1 cellular context compared by ENCODE assay signal in genomic region chr22:22112533-22113294, GRCh38.
TF ChIP-seq lines count a peak whose summit lies in the region.

No MANE protein-coding gene starts in this region.

TF ChIP-seq in K562, 482 proteins besides CTCF, POLR2A, EP300 and RAD21 (continued from another document and continues in another):
- TF ChIP-seq GTF3C2 (IDR thresholded peaks at IDR 0.05; ENCODE audit: borderline replicate concordance, extremely low read depth, insufficient read length), result no peak
- no peak for TF ChIP-seq ZBTB40 (IDR thresholded peaks at IDR 0.05)
- no peak for TF ChIP-seq ZBTB40 (CRISPR knock-in tag; IDR thresholded peaks at IDR 0.05)
- TF ChIP-seq JUN (IDR thresholded peaks at IDR 0.05; ENCODE audit: borderline replicate concordance, low read depth, low read length), result no peak
- TF ChIP-seq JUN (CRISPR knock-in tag; IDR thresholded peaks at IDR 0.05; ENCODE audit: borderline replicate concordance), result no peak
- 0 out of 4 replicates have a peak, but pooled peaks of 1 of the 2 experiments have one; percentile 26 for TF ChIP-seq MAZ (CRISPR knock-in tag; conservative IDR thresholded peaks at IDR 0.05 in 1 of 2, IDR thresholded peaks at IDR 0.05 in 1 of 2)
- TF ChIP-seq, protein P1, sequence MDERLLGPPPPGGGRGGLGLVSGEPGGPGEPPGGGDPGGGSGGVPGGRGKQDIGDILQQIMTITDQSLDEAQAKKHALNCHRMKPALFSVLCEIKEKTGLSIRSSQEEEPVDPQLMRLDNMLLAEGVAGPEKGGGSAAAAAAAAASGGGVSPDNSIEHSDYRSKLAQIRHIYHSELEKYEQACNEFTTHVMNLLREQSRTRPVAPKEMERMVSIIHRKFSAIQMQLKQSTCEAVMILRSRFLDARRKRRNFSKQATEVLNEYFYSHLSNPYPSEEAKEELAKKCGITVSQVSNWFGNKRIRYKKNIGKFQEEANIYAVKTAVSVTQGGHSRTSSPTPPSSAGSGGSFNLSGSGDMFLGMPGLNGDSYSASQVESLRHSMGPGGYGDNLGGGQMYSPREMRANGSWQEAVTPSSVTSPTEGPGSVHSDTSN (CRISPR knock-in tag; IDR thresholded peaks at IDR 0.05; ENCODE audit: low read depth), result no peak; the same call in 1 of the 2 replicates
- TF ChIP-seq, protein P1 (tag; conservative IDR thresholded peaks at IDR 0.05; ENCODE audit: low read depth), result no peak
- TF ChIP-seq ETV5 (CRISPR knock-in tag; IDR thresholded peaks at IDR 0.05; ENCODE audit: low read depth), result no peak; the same call in 1 of the 2 replicates
- TF ChIP-seq ZNF551 (CRISPR knock-in tag; IDR thresholded peaks at IDR 0.05), result no peak
- TF ChIP-seq SOX6 (IDR thresholded peaks at IDR 0.05), result no peak
- 0 out of 2 replicates have a peak, but pooled peaks have one; percentile 24 for TF ChIP-seq ZFP1 (CRISPR knock-in tag; IDR thresholded peaks at IDR 0.05)
- TF ChIP-seq, protein P2, sequence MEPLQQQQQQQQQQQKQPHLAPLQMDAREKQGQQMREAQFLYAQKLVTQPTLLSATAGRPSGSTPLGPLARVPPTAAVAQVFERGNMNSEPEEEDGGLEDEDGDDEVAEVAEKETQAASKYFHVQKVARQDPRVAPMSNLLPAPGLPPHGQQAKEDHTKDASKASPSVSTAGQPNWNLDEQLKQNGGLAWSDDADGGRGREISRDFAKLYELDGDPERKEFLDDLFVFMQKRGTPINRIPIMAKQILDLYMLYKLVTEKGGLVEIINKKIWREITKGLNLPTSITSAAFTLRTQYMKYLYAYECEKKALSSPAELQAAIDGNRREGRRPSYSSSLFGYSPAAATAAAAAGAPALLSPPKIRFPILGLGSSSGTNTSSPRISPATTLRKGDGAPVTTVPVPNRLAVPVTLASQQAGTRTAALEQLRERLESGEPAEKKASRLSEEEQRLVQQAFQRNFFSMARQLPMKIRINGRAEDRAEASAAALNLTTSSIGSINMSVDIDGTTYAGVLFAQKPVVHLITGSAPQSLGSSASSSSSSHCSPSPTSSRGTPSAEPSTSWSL (CRISPR knock-in tag; IDR thresholded peaks at IDR 0.05; ENCODE audit: borderline replicate concordance), result no peak
- no peak; the same call in 1 of the 2 replicates for TF ChIP-seq STAG1 (CRISPR knock-in tag; IDR thresholded peaks at IDR 0.05; ENCODE audit: borderline replicate concordance)
- TF ChIP-seq BCOR (IDR thresholded peaks at IDR 0.05), result no peak
- TF ChIP-seq, protein P3, sequence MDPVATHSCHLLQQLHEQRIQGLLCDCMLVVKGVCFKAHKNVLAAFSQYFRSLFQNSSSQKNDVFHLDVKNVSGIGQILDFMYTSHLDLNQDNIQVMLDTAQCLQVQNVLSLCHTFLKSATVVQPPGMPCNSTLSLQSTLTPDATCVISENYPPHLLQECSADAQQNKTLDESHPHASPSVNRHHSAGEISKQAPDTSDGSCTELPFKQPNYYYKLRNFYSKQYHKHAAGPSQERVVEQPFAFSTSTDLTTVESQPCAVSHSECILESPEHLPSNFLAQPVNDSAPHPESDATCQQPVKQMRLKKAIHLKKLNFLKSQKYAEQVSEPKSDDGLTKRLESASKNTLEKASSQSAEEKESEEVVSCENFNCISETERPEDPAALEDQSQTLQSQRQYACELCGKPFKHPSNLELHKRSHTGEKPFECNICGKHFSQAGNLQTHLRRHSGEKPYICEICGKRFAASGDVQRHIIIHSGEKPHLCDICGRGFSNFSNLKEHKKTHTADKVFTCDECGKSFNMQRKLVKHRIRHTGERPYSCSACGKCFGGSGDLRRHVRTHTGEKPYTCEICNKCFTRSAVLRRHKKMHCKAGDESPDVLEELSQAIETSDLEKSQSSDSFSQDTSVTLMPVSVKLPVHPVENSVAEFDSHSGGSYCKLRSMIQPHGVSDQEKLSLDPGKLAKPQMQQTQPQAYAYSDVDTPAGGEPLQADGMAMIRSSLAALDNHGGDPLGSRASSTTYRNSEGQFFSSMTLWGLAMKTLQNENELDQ (CRISPR knock-in tag; IDR thresholded peaks at IDR 0.05; ENCODE audit: borderline replicate concordance), result no peak
- TF ChIP-seq TOE1 (IDR thresholded peaks at IDR 0.05; ENCODE audit: borderline replicate concordance), result no peak
- TF ChIP-seq TOE1 (CRISPR knock-in tag; IDR thresholded peaks at IDR 0.05; ENCODE audit: borderline replicate concordance, low read depth), result 0 out of 2 replicates have a peak, but pooled peaks have one; percentile 46
- TF ChIP-seq, protein P4, sequence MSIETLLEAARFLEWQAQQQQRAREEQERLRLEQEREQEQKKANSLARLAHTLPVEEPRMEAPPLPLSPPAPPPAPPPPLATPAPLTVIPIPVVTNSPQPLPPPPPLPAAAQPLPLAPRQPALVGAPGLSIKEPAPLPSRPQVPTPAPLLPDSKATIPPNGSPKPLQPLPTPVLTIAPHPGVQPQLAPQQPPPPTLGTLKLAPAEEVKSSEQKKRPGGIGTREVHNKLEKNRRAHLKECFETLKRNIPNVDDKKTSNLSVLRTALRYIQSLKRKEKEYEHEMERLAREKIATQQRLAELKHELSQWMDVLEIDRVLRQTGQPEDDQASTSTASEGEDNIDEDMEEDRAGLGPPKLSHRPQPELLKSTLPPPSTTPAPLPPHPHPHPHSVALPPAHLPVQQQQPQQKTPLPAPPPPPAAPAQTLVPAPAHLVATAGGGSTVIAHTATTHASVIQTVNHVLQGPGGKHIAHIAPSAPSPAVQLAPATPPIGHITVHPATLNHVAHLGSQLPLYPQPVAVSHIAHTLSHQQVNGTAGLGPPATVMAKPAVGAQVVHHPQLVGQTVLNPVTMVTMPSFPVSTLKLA (conservative IDR thresholded peaks at IDR 0.05), result no peak
- TF ChIP-seq ZNF282 (CRISPR knock-in tag; IDR thresholded peaks at IDR 0.05), result no peak
- TF ChIP-seq CREM (IDR thresholded peaks at IDR 0.05; ENCODE audit: low read depth), result no peak
- TF ChIP-seq NR2C2 (CRISPR knock-in tag; IDR thresholded peaks at IDR 0.05), result peak; percentile 41; the same call in 1 of the 2 replicates
- TF ChIP-seq NR2C2 (tag; IDR thresholded peaks at IDR 0.05), result no peak
- TF ChIP-seq ZNF75A (CRISPR knock-in tag; IDR thresholded peaks at IDR 0.05), result no peak
- no peak for TF ChIP-seq RBM14 (IDR thresholded peaks at IDR 0.05; ENCODE audit: borderline replicate concordance, insufficient read depth, low read depth, low read length)
- TF ChIP-seq NR0B1 (IDR thresholded peaks at IDR 0.05; ENCODE audit: partially characterized antibody), result no peak
- TF ChIP-seq RBM34 (IDR thresholded peaks at IDR 0.05; ENCODE audit: borderline replicate concordance, insufficient read depth, low read length), result no peak
- no peak for TF ChIP-seq PHF8 (IDR thresholded peaks at IDR 0.05; ENCODE audit: borderline replicate concordance, low read length)
- no peak for TF ChIP-seq TAL1 (IDR thresholded peaks at IDR 0.05)
- TF ChIP-seq, protein P5, sequence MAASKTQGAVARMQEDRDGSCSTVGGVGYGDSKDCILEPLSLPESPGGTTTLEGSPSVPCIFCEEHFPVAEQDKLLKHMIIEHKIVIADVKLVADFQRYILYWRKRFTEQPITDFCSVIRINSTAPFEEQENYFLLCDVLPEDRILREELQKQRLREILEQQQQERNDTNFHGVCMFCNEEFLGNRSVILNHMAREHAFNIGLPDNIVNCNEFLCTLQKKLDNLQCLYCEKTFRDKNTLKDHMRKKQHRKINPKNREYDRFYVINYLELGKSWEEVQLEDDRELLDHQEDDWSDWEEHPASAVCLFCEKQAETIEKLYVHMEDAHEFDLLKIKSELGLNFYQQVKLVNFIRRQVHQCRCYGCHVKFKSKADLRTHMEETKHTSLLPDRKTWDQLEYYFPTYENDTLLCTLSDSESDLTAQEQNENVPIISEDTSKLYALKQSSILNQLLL (CRISPR knock-in tag; IDR thresholded peaks at IDR 0.05; ENCODE audit: borderline replicate concordance), result peak; percentile 57; the same call in 1 of the 2 replicates
- no peak for TF ChIP-seq ZNF165 (CRISPR knock-in tag; IDR thresholded peaks at IDR 0.05; ENCODE audit: borderline replicate concordance)
- no peak for TF ChIP-seq CBX3 (IDR thresholded peaks at IDR 0.05; ENCODE audit: borderline replicate concordance in 1 of 2, low read length in 2 of 2)
